ENCODE assay signal across 8 cellular contexts in the genomic region with DNA sequence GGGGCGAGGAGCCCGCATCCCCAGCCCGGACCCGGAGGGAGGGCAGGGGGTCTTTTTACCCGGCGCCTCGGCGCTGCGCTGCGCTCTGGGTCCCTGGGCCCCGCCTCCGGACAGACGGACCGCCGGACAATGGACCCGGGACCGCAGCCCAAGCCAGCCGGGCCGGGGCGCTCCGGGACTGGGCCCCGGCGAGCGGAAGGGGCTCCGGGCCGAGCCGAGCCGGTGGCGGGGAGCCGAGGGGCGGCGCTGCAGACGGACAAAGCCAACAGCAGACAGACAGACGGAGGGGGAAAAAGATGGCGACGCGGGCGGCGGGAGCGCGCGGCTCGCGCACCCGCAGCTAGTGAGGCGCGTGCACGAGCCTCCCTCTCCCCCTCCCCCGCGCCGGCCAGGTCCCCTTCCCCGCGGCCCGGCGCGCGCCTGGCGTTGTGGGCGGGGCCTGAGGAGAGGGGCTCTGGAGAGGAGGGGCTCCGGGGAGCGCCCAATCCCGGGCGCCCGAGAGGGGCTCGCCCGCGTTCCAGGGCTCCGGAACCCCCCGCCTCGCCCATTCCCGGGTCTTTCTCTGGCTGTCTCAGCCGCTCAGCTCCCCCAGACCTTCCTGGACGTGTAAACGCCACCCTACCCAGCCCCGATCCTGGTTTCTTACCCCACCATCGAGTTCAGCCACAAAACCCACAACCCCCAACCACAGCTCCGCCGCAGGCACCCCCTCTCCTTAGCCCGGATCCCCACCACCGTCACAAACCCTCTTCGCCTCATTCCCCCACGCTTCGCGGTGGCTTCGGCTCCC. TPM values are rescaled to one million over a fixed set of nuclear protein-coding genes. Genes with fewer than 3 reads are reported as not detected.
DNase-seq lines count a peak whose midpoint lies in the region; ATAC-seq and TF ChIP-seq lines count a peak whose summit lies in the region.

A gene with protein sequence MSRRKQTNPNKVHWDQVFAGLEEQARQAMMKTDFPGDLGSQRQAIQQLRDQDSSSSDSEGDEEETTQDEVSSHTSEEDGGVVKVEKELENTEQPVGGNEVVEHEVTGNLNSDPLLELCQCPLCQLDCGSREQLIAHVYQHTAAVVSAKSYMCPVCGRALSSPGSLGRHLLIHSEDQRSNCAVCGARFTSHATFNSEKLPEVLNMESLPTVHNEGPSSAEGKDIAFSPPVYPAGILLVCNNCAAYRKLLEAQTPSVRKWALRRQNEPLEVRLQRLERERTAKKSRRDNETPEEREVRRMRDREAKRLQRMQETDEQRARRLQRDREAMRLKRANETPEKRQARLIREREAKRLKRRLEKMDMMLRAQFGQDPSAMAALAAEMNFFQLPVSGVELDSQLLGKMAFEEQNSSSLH (minus strand): TSS at position 334 of the 790 bp plus-strand sequence. CDS start 4,236 bp downstream, outside the sequence.

- ATAC-seq in Panc1 = peak; percentile 81
- ATAC-seq in activated T-helper 17 cell treated with anti-CD3 and anti-CD28 coated beads, Interleukin-2, amount 50 U/mL, for 72 hours (replicated peaks) = peak; percentile 68
- peak; percentile 46 to 61 for ATAC-seq in naive thymus-derived CD8-positive, alpha-beta T cell

- H3K36me3 ChIP-seq in HUES6 (ENCODE audit: control insufficient read depth, insufficient read depth, low read length) (peaks cover 23% of the 10 kb centered on the region), Panc1 (ENCODE audit: control insufficient read depth, insufficient read depth, low read length) (no peaks in the 10 kb centered on the region)

- H3K9me3 Mint-ChIP-seq in activated T-helper 17 cell treated with anti-CD3 and anti-CD28 coated beads, Interleukin-2, amount 50 U/mL, for 72 hours = no peaks in the 10 kb centered on the region
- H3K9me3 Mint-ChIP-seq in naive thymus-derived CD8-positive, alpha-beta T cell = peaks cover 0 to 2% (median 0%) of the 10 kb centered on the region in 9 donors
- H3K9me3 Mint-ChIP-seq in stimulated activated naive CD8-positive, alpha-beta T cell treated with anti-CD3 and anti-CD28 coated beads, Interleukin-15, Interleukin-2, amounts not matched to agents 100 ng/mL and 50 ng/mL, for 24 hours = no peaks in the 10 kb centered on the region

- H3K4me1 ChIP-seq in HUES6 (ENCODE audit: control insufficient read depth, insufficient read depth, low read length) (peaks cover 25% of the 10 kb centered on the region), Panc1 (ENCODE audit: control insufficient read depth, insufficient read depth, low read length) (peaks cover 6% of the 10 kb centered on the region)

- CTCF ChIA-PET in Panc1 (lab: Charles Lee) = interaction anchor here (0.6 to 2.3 kb wide), 4 partner anchors 29 to 77 kb away, joined by 4 to 10 read pairs (median 6); no protein-coding TSS in a partner anchor

- H3K27ac Mint-ChIP-seq in activated T-helper 17 cell treated with anti-CD3 and anti-CD28 coated beads, Interleukin-2, amount 50 U/mL, for 72 hours = peak within 1 kb of the TSS; percentile 94
- H3K27ac Mint-ChIP-seq in naive thymus-derived CD8-positive, alpha-beta T cell = peak within 1 kb of the TSS; percentile 87 to 98 (median 92)
- peak within 1 kb of the TSS; percentile 92 for H3K27ac Mint-ChIP-seq in stimulated activated naive CD8-positive, alpha-beta T cell treated with anti-CD3 and anti-CD28 coated beads, Interleukin-15, Interleukin-2, amounts not matched to agents 100 ng/mL and 50 ng/mL, for 24 hours

- no TSS peak for BruUV-seq in Panc1 (replicated peaks; lab: Mats Ljungman, UMichigan)

- H3K27me3 ChIP-seq in HUES6 (ENCODE audit: control insufficient read depth, insufficient read depth, low read length) = no peaks in the 10 kb centered on the region
- no peaks in the 10 kb centered on the region for H3K27me3 ChIP-seq in Panc1 (ENCODE audit: control insufficient read depth, insufficient read depth, low read length)

- peak within 1 kb of the TSS; percentile 95 for H3K4me3 Mint-ChIP-seq in activated T-helper 17 cell treated with anti-CD3 and anti-CD28 coated beads, Interleukin-2, amount 50 U/mL, for 72 hours
- peak within 1 kb of the TSS; percentile 92 to 99 (median 94) for H3K4me3 Mint-ChIP-seq in naive thymus-derived CD8-positive, alpha-beta T cell
- peak within 1 kb of the TSS; percentile 89 for H3K4me3 Mint-ChIP-seq in stimulated activated naive CD8-positive, alpha-beta T cell treated with anti-CD3 and anti-CD28 coated beads, Interleukin-15, Interleukin-2, amounts not matched to agents 100 ng/mL and 50 ng/mL, for 24 hours

- H3K36me3 Mint-ChIP-seq in activated T-helper 17 cell treated with anti-CD3 and anti-CD28 coated beads, Interleukin-2, amount 50 U/mL, for 72 hours (ENCODE audit: low read depth) = peaks cover 22% of the 10 kb centered on the region
- H3K36me3 Mint-ChIP-seq in naive thymus-derived CD8-positive, alpha-beta T cell = peaks cover 4 to 9% (median 5%) of the 10 kb centered on the region in 3 donors
- H3K36me3 Mint-ChIP-seq in stimulated activated naive CD8-positive, alpha-beta T cell treated with anti-CD3 and anti-CD28 coated beads, Interleukin-15, Interleukin-2, amounts not matched to agents 100 ng/mL and 50 ng/mL, for 24 hours (ENCODE audit: low read depth) = peaks cover 8% of the 10 kb centered on the region

- TF ChIP-seq CTCF in GM20000 (IDR thresholded peaks at IDR 0.05; ENCODE audit: extremely low read depth, missing control alignments) (no peak), Panc1 (IDR thresholded peaks at IDR 0.05) (peak; percentile 62), fibroblast of mammary gland (conservative IDR thresholded peaks at IDR 0.05; ENCODE audit: control insufficient read depth, insufficient read depth, low read depth, low read length) (no peak)

- DNase-seq in COR-L47 (lab: John Stamatoyannopoulos, UW) (peak; percentile 85), GM20000 (ENCODE audit: low spot score) (peak; percentile 93), Panc1 (ENCODE audit: low read depth, low spot score) (no peak), fibroblast of mammary gland (ENCODE audit: low read depth) (peak; percentile 52)
- DNase-seq in naive thymus-derived CD8-positive, alpha-beta T cell = peak; percentile 62 to 91 (median 78)

- peaks cover 24% of the 10 kb centered on the region for H3K4me1 Mint-ChIP-seq in activated T-helper 17 cell treated with anti-CD3 and anti-CD28 coated beads, Interleukin-2, amount 50 U/mL, for 72 hours
- peaks cover 35 to 54% (median 53%) of the 10 kb centered on the region in 4 donors for H3K4me1 Mint-ChIP-seq in naive thymus-derived CD8-positive, alpha-beta T cell
- H3K4me1 Mint-ChIP-seq in stimulated activated naive CD8-positive, alpha-beta T cell treated with anti-CD3 and anti-CD28 coated beads, Interleukin-15, Interleukin-2, amounts not matched to agents 100 ng/mL and 50 ng/mL, for 24 hours (ENCODE audit: low read depth) = peaks cover 49% of the 10 kb centered on the region

- peak within 1 kb of the TSS; percentile 95; the same call in 1 of the 2 replicates for H3K27ac ChIP-seq in HUES6 (ENCODE audit: low read depth, low read length)
- H3K27ac ChIP-seq in Panc1 (ENCODE audit: low read length) = peak within 1 kb of the TSS; percentile 65

- intact Hi-C loops in Panc1 (cut with micrococcal nuclease; ENCODE audit: unreplicated experiment) = no loop called here

- H3K9me3 ChIP-seq in HUES6 (ENCODE audit: control insufficient read depth, insufficient read depth, low read depth, low read length) = no peaks in the 10 kb centered on the region
- no peaks in the 10 kb centered on the region for H3K9me3 ChIP-seq in Panc1 (ENCODE audit: control insufficient read depth, insufficient read depth, low read depth, low read length)

- H3K4me3 ChIP-seq in HUES6 (ENCODE audit: low read depth, low read length) (peak within 1 kb of the TSS; percentile 95), Panc1 (ENCODE audit: low read depth in 2 of 2, low read length in 2 of 2) (peak within 1 kb of the TSS; percentile 77 to 80), fibroblast of mammary gland (ENCODE audit: control insufficient read depth, low read depth, low read length) (peak within 1 kb of the TSS; percentile 72)

- peak within 1 kb of the TSS; percentile 89 for H3K9ac ChIP-seq in HUES6 (ENCODE audit: low read length)

- no peaks in the 10 kb centered on the region for H3K27me3 Mint-ChIP-seq in activated T-helper 17 cell treated with anti-CD3 and anti-CD28 coated beads, Interleukin-2, amount 50 U/mL, for 72 hours
- peaks cover 0 to 2% (median 0%) of the 10 kb centered on the region in 5 donors for H3K27me3 Mint-ChIP-seq in naive thymus-derived CD8-positive, alpha-beta T cell
- H3K27me3 Mint-ChIP-seq in stimulated activated naive CD8-positive, alpha-beta T cell treated with anti-CD3 and anti-CD28 coated beads, Interleukin-15, Interleukin-2, amounts not matched to agents 100 ng/mL and 50 ng/mL, for 24 hours = peaks cover 11% of the 10 kb centered on the region

- in situ Hi-C loops in Panc1 (cut with HindIII; ENCODE audit: low pct_unique_long_range_greater_than_20kb, low sequenced_read_pairs) = no loop called here

- POLR2A ChIA-PET in Panc1 (lab: Charles Lee) = no interaction called here
- POLR2A ChIA-PET in naive thymus-derived CD8-positive, alpha-beta T cell (lab: Charles Lee) = interaction anchor here (0.5 to 5.9 kb wide), 9 partner anchors 10 to 168 kb away, joined by 3 to 121 read pairs (median 5); a partner anchor contains a TSS

RNA-seq across cellular contexts. Expression of the gene that starts here (rescaled TPM):
- 6.4 TPM for total RNA-seq in Panc1 (2021; ENCODE audit: unreplicated experiment)
- 4.1 TPM for polyA plus RNA-seq in Panc1 (2012; ENCODE audit: insufficient read length)
- 10 to 100 TPM in 1 of 2 donors, 1 to 10 TPM in 1; 6.3 to 12.2 TPM for total RNA-seq in activated T-helper 17 cell treated with anti-CD3 and anti-CD28 coated beads, Interleukin-2, amount 50 U/mL, for 72 hours
- total RNA-seq in naive thymus-derived CD8-positive, alpha-beta T cell = 1 to 10 TPM; 4.3 to 5.1 TPM
- polyA plus RNA-seq in naive thymus-derived CD8-positive, alpha-beta T cell = 1 to 10 TPM; 4.3 to 5.4 (median 4.9) TPM
